Comparison of ENCODE assay signal across 1 cellular context in genomic region chr5:125611541-125611940, GRCh38.
TF ChIP-seq lines count a peak whose summit lies in the region.

No MANE protein-coding gene starts in this region.

TF ChIP-seq in HEK293, 187 proteins besides CTCF, POLR2A, EP300 and RAD21 (continued from another document):
- TF ChIP-seq ZNF398 (tag by site-specific recombination; IDR thresholded peaks at IDR 0.05): peak; percentile 46; the same call in 1 of the 2 replicates
